8 cellular contexts compared by ENCODE assay signal in the genomic region with DNA sequence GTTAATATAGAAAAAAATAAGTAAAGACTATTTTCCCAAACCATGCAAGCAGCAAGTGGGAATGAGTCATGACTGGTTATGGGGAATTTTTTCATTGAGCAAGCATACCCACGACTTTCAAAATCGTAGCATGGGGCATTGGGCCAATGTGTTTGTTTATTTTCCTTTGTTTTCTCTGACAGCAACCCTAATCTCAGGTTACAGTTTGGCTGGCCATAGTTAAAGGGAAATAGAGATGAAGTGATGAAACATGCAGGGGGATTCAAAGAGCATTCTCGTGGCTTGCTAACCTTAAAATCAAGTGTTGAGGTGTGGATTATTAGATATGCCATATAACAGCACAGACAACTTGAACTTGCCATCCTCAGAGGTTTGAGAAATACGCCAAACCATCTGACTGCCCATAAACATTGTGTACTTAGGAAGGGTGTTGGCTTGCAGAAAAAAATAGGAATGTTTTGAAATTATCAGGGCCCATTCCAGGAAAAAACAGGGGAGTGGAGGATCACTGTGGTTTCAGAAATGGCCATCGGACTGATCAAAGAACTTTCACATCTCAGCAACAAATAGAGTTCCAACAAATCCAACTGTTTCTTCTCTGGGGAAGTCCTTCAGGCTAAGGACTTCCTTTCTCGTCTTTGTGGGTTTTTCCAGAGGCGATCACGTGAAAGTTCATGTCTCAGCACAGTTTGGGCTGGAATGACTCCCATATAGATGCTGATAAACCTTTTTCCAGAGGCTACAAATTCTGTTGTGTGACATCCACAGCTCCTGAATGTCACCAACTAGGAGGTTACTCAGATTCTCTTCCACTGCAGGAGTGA.
DNase-seq lines count a peak whose midpoint lies in the region; ATAC-seq, FAIRE-seq and TF ChIP-seq lines count a peak whose summit lies in the region.

No MANE protein-coding gene starts in this region.

- FAIRE-seq in frontal cortex (lab: Jason Lieb, UNC), result no peak

- ATAC-seq in GM21717 (IDR thresholded peaks at IDR 0.05; ENCODE audit: unreplicated experiment) (no peak), HG02588 (IDR thresholded peaks at IDR 0.05; ENCODE audit: unreplicated experiment) (no peak)

- TF ChIP-seq CTCF in colonic mucosa (IDR thresholded peaks at IDR 0.05), result no peak

- no peaks in the 10 kb centered on the region for H3K9me3 ChIP-seq in colonic mucosa

- H3K36me3 ChIP-seq in colonic mucosa, result no peaks in the 10 kb centered on the region

- intact Hi-C loops in colonic mucosa (cut with DNase I), result no loop called here

- H3K27ac ChIP-seq in colonic mucosa, result peak overlapping the region; percentile 19

- H3K4me1 ChIP-seq in colonic mucosa, result no peaks in the 10 kb centered on the region

- DNase-seq in CD1c-positive myeloid dendritic cell (ENCODE audit: extremely low spot score) (peak; percentile 76), NCI-H146 (lab: John Stamatoyannopoulos, UW) (peak; percentile 24), colonic mucosa (peak; percentile 44), non-pigmented ciliary epithelial cell (ENCODE audit: low read depth) (peak; percentile 89), frontal cortex (ENCODE audit: low spot score in 2 of 2) (no peak)
- no peak for DNase-seq in activated effector memory CD4-positive, alpha-beta T cell treated with anti-CD3 and anti-CD28 coated beads, Interleukin-2, amount 50 U/mL, for 16 hours

- no peaks in the 10 kb centered on the region for H3K27me3 ChIP-seq in colonic mucosa

- no peak overlapping the region for H3K4me3 ChIP-seq in colonic mucosa

- no peak overlapping the region for H3K9ac ChIP-seq in colonic mucosa (ENCODE audit: low read depth in 2 of 2, low read length in 2 of 2)

Comparison
In these comparisons a context has a peak if more than half of its experiments do, and no peak if none do; other contexts are left out.
1. DNase-seq: peak in CD1c-positive myeloid dendritic cell (single experiment), NCI-H146 (single experiment), colonic mucosa (single experiment) and non-pigmented ciliary epithelial cell (single experiment); none in activated effector memory CD4-positive, alpha-beta T cell treated with anti-CD3 and anti-CD28 coated beads, Interleukin-2, amount 50 U/mL, for 16 hours (single experiment) and frontal cortex (0 of 2).